Comparison of ENCODE assay signal across 8 cellular contexts in genomic region chr9:30075451-30076199, GRCh38.
DNase-seq lines count a peak whose midpoint lies in the region; ATAC-seq and TF ChIP-seq lines count a peak whose summit lies in the region.

No MANE protein-coding gene starts in this region.

- no peak overlapping the region for H3K27ac ChIP-seq in breast epithelium
- no peak overlapping the region for H3K27ac ChIP-seq in CD8-positive, alpha-beta memory T cell (ENCODE audit: low read depth, low read length)

- no peaks in the 10 kb centered on the region for H3K27me3 Mint-ChIP-seq in MCF 10A (ENCODE audit: insufficient read depth, unreplicated experiment)
- no peaks in the 10 kb centered on the region for H3K27me3 Mint-ChIP-seq in activated T-helper 17 cell treated with anti-CD3 and anti-CD28 coated beads, Interleukin-2, amount 50 U/mL, for 72 hours
- H3K27me3 Mint-ChIP-seq in stimulated activated naive B cell treated with anti-CD40 and anti-IgM and Interleukin-4, amounts not matched to agents 10 μg/mL and 1 μg/mL and 100 μg/mL, for 72 hours = no peaks in the 10 kb centered on the region
- no peaks in the 10 kb centered on the region for H3K27me3 Mint-ChIP-seq in CD8-positive, alpha-beta memory T cell

- H3K9me3 Mint-ChIP-seq in MCF 10A (ENCODE audit: unreplicated experiment) = peaks cover 16% of the 10 kb centered on the region
- peaks cover 14% of the 10 kb centered on the region for H3K9me3 Mint-ChIP-seq in activated T-helper 17 cell treated with anti-CD3 and anti-CD28 coated beads, Interleukin-2, amount 50 U/mL, for 72 hours
- H3K9me3 Mint-ChIP-seq in stimulated activated naive B cell treated with anti-CD40 and anti-IgM and Interleukin-4, amounts not matched to agents 10 μg/mL and 1 μg/mL and 100 μg/mL, for 72 hours = peaks cover 8% of the 10 kb centered on the region in 2 donors
- peaks cover 2 to 15% (median 4%) of the 10 kb centered on the region in 5 donors for H3K9me3 Mint-ChIP-seq in CD8-positive, alpha-beta memory T cell

- POLR2A ChIA-PET in MCF 10A (lab: Yijun Ruan, JAX) = interaction anchor here (0.6 to 0.7 kb wide), 2 partner anchors 167 to 1437 kb away, joined by 3 read pairs; no protein-coding TSS in a partner anchor
- POLR2A ChIA-PET in CD8-positive, alpha-beta memory T cell (lab: Charles Lee) = no interaction called here

- H3K36me3 Mint-ChIP-seq in MCF 10A (ENCODE audit: insufficient read depth, unreplicated experiment) = no peaks in the 10 kb centered on the region
- H3K36me3 Mint-ChIP-seq in activated T-helper 17 cell treated with anti-CD3 and anti-CD28 coated beads, Interleukin-2, amount 50 U/mL, for 72 hours (ENCODE audit: low read depth) = no peaks in the 10 kb centered on the region
- no peaks in the 10 kb centered on the region for H3K36me3 Mint-ChIP-seq in stimulated activated naive B cell treated with anti-CD40 and anti-IgM and Interleukin-4, amounts not matched to agents 10 μg/mL and 1 μg/mL and 100 μg/mL, for 72 hours
- H3K36me3 Mint-ChIP-seq in CD8-positive, alpha-beta memory T cell = no peaks in the 10 kb centered on the region

- H3K4me3 Mint-ChIP-seq in MCF 10A (ENCODE audit: unreplicated experiment) = no peak overlapping the region
- H3K4me3 Mint-ChIP-seq in activated T-helper 17 cell treated with anti-CD3 and anti-CD28 coated beads, Interleukin-2, amount 50 U/mL, for 72 hours = peak overlapping the region; percentile 54
- no peak overlapping the region for H3K4me3 Mint-ChIP-seq in stimulated activated naive B cell treated with anti-CD40 and anti-IgM and Interleukin-4, amounts not matched to agents 10 μg/mL and 1 μg/mL and 100 μg/mL, for 72 hours
- peak overlapping the region in 2 of 7 donors; percentile 16 to 53 for H3K4me3 Mint-ChIP-seq in CD8-positive, alpha-beta memory T cell

- H3K9me3 ChIP-seq in breast epithelium = no peaks in the 10 kb centered on the region
- H3K9me3 ChIP-seq in CD8-positive, alpha-beta memory T cell (ENCODE audit: low read length) = no peaks in the 10 kb centered on the region

- no peaks in the 10 kb centered on the region for H3K4me1 Mint-ChIP-seq in MCF 10A (ENCODE audit: insufficient read depth, unreplicated experiment)
- peaks cover 9% of the 10 kb centered on the region for H3K4me1 Mint-ChIP-seq in activated T-helper 17 cell treated with anti-CD3 and anti-CD28 coated beads, Interleukin-2, amount 50 U/mL, for 72 hours
- peaks cover 0 to 5% of the 10 kb centered on the region in 2 donors for H3K4me1 Mint-ChIP-seq in stimulated activated naive B cell treated with anti-CD40 and anti-IgM and Interleukin-4, amounts not matched to agents 10 μg/mL and 1 μg/mL and 100 μg/mL, for 72 hours
- H3K4me1 Mint-ChIP-seq in CD8-positive, alpha-beta memory T cell = peaks cover 9 to 20% (median 11%) of the 10 kb centered on the region in 3 donors

- ATAC-seq in HG03159 (IDR thresholded peaks at IDR 0.05; ENCODE audit: unreplicated experiment) = peak; percentile 82
- ATAC-seq in activated T-helper 17 cell treated with anti-CD3 and anti-CD28 coated beads, Interleukin-2, amount 50 U/mL, for 72 hours (replicated peaks) = peak; percentile 91
- peak; percentile 27 to 59 for ATAC-seq in stimulated activated naive B cell treated with anti-CD40 and anti-IgM and Interleukin-4, amounts not matched to agents 10 μg/mL and 1 μg/mL and 100 μg/mL, for 72 hours (replicated peaks)

- CTCF ChIA-PET in MCF 10A (lab: Yijun Ruan, JAX) = interaction anchor here (0.6 kb wide), 1 partner anchor 844 kb away, joined by 3 read pairs; no protein-coding TSS in a partner anchor
- CTCF ChIA-PET in CD8-positive, alpha-beta memory T cell (lab: Charles Lee) = no interaction called here

- no peak overlapping the region for H3K4me3 ChIP-seq in breast epithelium
- H3K4me3 ChIP-seq in CD8-positive, alpha-beta memory T cell (ENCODE audit: low read length) = no peak overlapping the region

- H3K4me1 ChIP-seq in breast epithelium = no peaks in the 10 kb centered on the region
- no peaks in the 10 kb centered on the region for H3K4me1 ChIP-seq in CD8-positive, alpha-beta memory T cell (ENCODE audit: insufficient read depth, low read length)

- no peak overlapping the region for H3K27ac Mint-ChIP-seq in MCF 10A (ENCODE audit: low read depth, unreplicated experiment)
- H3K27ac Mint-ChIP-seq in activated T-helper 17 cell treated with anti-CD3 and anti-CD28 coated beads, Interleukin-2, amount 50 U/mL, for 72 hours = peak overlapping the region; percentile 79
- H3K27ac Mint-ChIP-seq in stimulated activated naive B cell treated with anti-CD40 and anti-IgM and Interleukin-4, amounts not matched to agents 10 μg/mL and 1 μg/mL and 100 μg/mL, for 72 hours = no peak overlapping the region
- H3K27ac Mint-ChIP-seq in CD8-positive, alpha-beta memory T cell = peak overlapping the region in 1 of 8 donors; percentile 16

- no peaks in the 10 kb centered on the region for H3K36me3 ChIP-seq in breast epithelium
- H3K36me3 ChIP-seq in CD8-positive, alpha-beta memory T cell (ENCODE audit: insufficient read depth, low read length) = no peaks in the 10 kb centered on the region

- peak; percentile 60 for DNase-seq in MCF 10A (ENCODE audit: unreplicated experiment)
- no peak for DNase-seq in breast epithelium (ENCODE audit: low spot score in 2 of 2)
- peak; percentile 4 for DNase-seq in stimulated activated naive B cell treated with anti-CD40 and anti-IgM and Interleukin-4, amounts not matched to agents 10 μg/mL and 1 μg/mL and 100 μg/mL, for 72 hours
- no peak for DNase-seq in CD8-positive, alpha-beta memory T cell
- no peak for DNase-seq in superior temporal gyrus (ENCODE audit: extremely low spot score)
- DNase-seq in NCI-H446 treated with DMSO at 0.1 percent for 48 hours (lab: John Stamatoyannopoulos, UW) = no peak

- TF ChIP-seq CTCF in MCF 10A (IDR thresholded peaks at IDR 0.05; ENCODE audit: unreplicated experiment) (no peak), breast epithelium (IDR thresholded peaks at IDR 0.05) (no peak)

- TF ChIP-seq POLR2A in breast epithelium (IDR thresholded peaks at IDR 0.05) = no peak

- no peaks in the 10 kb centered on the region for H3K27me3 ChIP-seq in breast epithelium
- H3K27me3 ChIP-seq in CD8-positive, alpha-beta memory T cell (ENCODE audit: insufficient read depth, low read length, poor library complexity, severe bottlenecking) = no peaks in the 10 kb centered on the region

- intact Hi-C loops in MCF 10A (cut with micrococcal nuclease) (no loop called here), breast epithelium (cut with DNase I; ENCODE audit: low total_unique reads) (no loop called here)

- no TSS peak for BruUV-seq in MCF 10A (replicated peaks; lab: Mats Ljungman, UMichigan)

Comparison
In these comparisons a context has a peak if more than half of its experiments do, and no peak if none do; other contexts are left out.
1. DNase-seq: peak in MCF 10A (single experiment) and stimulated activated naive B cell treated with anti-CD40 and anti-IgM and Interleukin-4, amounts not matched to agents 10 μg/mL and 1 μg/mL and 100 μg/mL, for 72 hours (single experiment); none in breast epithelium (0 of 2), CD8-positive, alpha-beta memory T cell (0 of 5), superior temporal gyrus (single experiment) and NCI-H446 treated with DMSO at 0.1 percent for 48 hours (single experiment).
2. Peak in every context shown above with its lines, with median percentiles within 50 percentile points of each other: ATAC-seq.